1 cellular context compared by ENCODE assay signal in the genomic region with DNA sequence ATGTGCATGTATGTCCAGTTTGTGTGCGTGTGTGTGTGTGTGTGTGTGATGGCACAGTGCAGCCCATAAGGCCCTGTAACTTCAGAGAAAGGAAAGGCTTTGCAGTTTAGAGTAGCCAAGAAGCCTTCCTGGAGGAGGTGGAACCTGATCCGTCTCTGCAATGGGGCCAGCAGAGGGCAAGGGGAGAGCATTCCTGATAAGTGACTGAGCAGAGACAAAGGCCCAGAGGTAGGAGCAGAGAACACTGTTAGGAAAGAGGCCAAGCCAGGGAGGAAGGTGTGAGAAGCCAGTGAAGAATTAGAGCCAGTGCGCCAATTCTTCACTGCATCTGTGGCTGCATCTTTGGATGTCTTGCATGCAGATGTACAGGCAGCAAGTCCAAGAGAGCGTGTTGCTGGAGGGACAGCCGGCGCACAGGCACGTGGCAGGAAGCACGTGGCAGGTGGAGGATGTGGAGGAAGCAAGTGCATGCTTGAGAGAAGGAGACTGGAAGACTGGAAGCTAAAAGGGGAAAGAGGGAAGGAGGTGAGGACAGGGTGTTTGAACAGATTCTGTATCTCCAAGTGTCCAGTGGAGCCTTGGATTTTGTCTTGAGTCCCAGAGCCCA.
TF ChIP-seq lines count a peak whose summit lies in the region.

No MANE protein-coding gene starts in this region.

TF ChIP-seq in HCT116, 20 proteins besides CTCF, POLR2A, EP300 and RAD21:
- TF ChIP-seq TCF7L2 (IDR thresholded peaks at IDR 0.05; ENCODE audit: borderline replicate concordance, extremely low read depth, insufficient read depth, insufficient read length): no peak
- no peak for TF ChIP-seq ZFX (IDR thresholded peaks at IDR 0.05)
- TF ChIP-seq, protein P1, sequence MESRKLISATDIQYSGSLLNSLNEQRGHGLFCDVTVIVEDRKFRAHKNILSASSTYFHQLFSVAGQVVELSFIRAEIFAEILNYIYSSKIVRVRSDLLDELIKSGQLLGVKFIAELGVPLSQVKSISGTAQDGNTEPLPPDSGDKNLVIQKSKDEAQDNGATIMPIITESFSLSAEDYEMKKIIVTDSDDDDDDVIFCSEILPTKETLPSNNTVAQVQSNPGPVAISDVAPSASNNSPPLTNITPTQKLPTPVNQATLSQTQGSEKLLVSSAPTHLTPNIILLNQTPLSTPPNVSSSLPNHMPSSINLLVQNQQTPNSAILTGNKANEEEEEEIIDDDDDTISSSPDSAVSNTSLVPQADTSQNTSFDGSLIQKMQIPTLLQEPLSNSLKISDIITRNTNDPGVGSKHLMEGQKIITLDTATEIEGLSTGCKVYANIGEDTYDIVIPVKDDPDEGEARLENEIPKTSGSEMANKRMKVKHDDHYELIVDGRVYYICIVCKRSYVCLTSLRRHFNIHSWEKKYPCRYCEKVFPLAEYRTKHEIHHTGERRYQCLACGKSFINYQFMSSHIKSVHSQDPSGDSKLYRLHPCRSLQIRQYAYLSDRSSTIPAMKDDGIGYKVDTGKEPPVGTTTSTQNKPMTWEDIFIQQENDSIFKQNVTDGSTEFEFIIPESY (IDR thresholded peaks at IDR 0.05; ENCODE audit: extremely low read depth, insufficient replicate concordance, low read length): no peak
- TF ChIP-seq CBX3 (IDR thresholded peaks at IDR 0.05; ENCODE audit: low read depth): no peak
- TF ChIP-seq SP1 (IDR thresholded peaks at IDR 0.05; ENCODE audit: low read depth): no peak
- TF ChIP-seq POLR2AphosphoS5 (IDR thresholded peaks at IDR 0.05; ENCODE audit: low read depth, low read length): no peak
- no peak for TF ChIP-seq ELF1 (IDR thresholded peaks at IDR 0.05; ENCODE audit: borderline replicate concordance, low read depth)
- no peak for TF ChIP-seq EZH2phosphoT487 (IDR thresholded peaks at IDR 0.05; ENCODE audit: borderline replicate concordance)
- TF ChIP-seq ZNF274 (IDR thresholded peaks at IDR 0.05; ENCODE audit: low read depth, low read length): no peak
- TF ChIP-seq YY1 (IDR thresholded peaks at IDR 0.05; ENCODE audit: extremely low read depth, insufficient replicate concordance, low read depth, low read length): no peak
- no peak for TF ChIP-seq JUND (IDR thresholded peaks at IDR 0.05)
- no peak for TF ChIP-seq EZH2 (IDR thresholded peaks at IDR 0.05)
- TF ChIP-seq SIN3A (IDR thresholded peaks at IDR 0.05; ENCODE audit: low read depth): no peak
- TF ChIP-seq FOSL1 (IDR thresholded peaks at IDR 0.05; ENCODE audit: low read depth): no peak
- TF ChIP-seq, protein P2, sequence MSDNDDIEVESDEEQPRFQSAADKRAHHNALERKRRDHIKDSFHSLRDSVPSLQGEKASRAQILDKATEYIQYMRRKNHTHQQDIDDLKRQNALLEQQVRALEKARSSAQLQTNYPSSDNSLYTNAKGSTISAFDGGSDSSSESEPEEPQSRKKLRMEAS (IDR thresholded peaks at IDR 0.05): no peak
- TF ChIP-seq, protein P3, sequence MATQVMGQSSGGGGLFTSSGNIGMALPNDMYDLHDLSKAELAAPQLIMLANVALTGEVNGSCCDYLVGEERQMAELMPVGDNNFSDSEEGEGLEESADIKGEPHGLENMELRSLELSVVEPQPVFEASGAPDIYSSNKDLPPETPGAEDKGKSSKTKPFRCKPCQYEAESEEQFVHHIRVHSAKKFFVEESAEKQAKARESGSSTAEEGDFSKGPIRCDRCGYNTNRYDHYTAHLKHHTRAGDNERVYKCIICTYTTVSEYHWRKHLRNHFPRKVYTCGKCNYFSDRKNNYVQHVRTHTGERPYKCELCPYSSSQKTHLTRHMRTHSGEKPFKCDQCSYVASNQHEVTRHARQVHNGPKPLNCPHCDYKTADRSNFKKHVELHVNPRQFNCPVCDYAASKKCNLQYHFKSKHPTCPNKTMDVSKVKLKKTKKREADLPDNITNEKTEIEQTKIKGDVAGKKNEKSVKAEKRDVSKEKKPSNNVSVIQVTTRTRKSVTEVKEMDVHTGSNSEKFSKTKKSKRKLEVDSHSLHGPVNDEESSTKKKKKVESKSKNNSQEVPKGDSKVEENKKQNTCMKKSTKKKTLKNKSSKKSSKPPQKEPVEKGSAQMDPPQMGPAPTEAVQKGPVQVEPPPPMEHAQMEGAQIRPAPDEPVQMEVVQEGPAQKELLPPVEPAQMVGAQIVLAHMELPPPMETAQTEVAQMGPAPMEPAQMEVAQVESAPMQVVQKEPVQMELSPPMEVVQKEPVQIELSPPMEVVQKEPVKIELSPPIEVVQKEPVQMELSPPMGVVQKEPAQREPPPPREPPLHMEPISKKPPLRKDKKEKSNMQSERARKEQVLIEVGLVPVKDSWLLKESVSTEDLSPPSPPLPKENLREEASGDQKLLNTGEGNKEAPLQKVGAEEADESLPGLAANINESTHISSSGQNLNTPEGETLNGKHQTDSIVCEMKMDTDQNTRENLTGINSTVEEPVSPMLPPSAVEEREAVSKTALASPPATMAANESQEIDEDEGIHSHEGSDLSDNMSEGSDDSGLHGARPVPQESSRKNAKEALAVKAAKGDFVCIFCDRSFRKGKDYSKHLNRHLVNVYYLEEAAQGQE (IDR thresholded peaks at IDR 0.05; ENCODE audit: low read depth): no peak
- no peak for TF ChIP-seq EGR1 (IDR thresholded peaks at IDR 0.05; ENCODE audit: low read depth)
- TF ChIP-seq CEBPB (IDR thresholded peaks at IDR 0.05; ENCODE audit: low read depth): no peak
- TF ChIP-seq SRF (IDR thresholded peaks at IDR 0.05; ENCODE audit: low read depth): no peak
